In the genomic region with DNA sequence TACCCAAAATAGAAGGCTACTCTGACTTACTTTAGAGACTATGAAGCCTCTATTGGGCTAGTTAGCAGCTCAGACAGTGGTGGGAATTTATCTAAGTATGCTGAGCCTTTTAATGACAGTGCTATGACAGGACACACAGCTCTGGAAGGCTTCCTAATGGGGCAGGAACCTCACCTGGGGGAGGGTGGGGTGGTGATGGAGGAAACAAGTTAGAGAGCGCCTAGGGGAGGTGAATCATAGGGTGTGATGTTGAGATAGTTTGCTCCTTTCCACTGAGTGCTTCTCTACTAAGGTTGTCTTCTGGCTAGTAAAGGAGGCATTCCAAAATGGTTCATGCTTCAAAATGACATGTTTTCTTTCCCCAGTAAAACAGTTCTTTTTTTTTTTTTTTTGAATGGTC, we compare ENCODE assay signal across 1 cellular context.
TF ChIP-seq lines count a peak whose summit lies in the region.

No MANE protein-coding gene starts in this region.

TF ChIP-seq in H1, 55 proteins besides CTCF, POLR2A, EP300 and RAD21:
- TF ChIP-seq EZH2 (IDR thresholded peaks at IDR 0.05; ENCODE audit: low read depth, low read length, severe bottlenecking) (no peak), ASH2L (IDR thresholded peaks at IDR 0.05; ENCODE audit: low read length) (no peak), POLR2AphosphoS5 (IDR thresholded peaks at IDR 0.05; ENCODE audit: low read depth, low read length) (no peak), YY1 (IDR thresholded peaks at IDR 0.05; ENCODE audit: low read depth, low read length) (no peak), SIN3A (conservative IDR thresholded peaks at IDR 0.05 in 1 of 2, IDR thresholded peaks at IDR 0.05 in 1 of 2; ENCODE audit: low read depth in 1 of 2, low read length in 2 of 2) (no peak), CREB1 (IDR thresholded peaks at IDR 0.05) (no peak), SP2 (IDR thresholded peaks at IDR 0.05; ENCODE audit: low read length) (no peak), JUN (IDR thresholded peaks at IDR 0.05; ENCODE audit: low read depth, low read length) (no peak), CHD2 (IDR thresholded peaks at IDR 0.05; ENCODE audit: low read length) (no peak), SUZ12 (IDR thresholded peaks at IDR 0.05; ENCODE audit: low read length) (no peak), BCL11A (IDR thresholded peaks at IDR 0.05; ENCODE audit: low read depth in 2 of 2, low read length in 2 of 2) (no peak), SIRT6 (IDR thresholded peaks at IDR 0.05; ENCODE audit: low read length) (no peak), HDAC6 (IDR thresholded peaks at IDR 0.05; ENCODE audit: low read depth, low read length) (no peak), NRF1 (IDR thresholded peaks at IDR 0.05; ENCODE audit: low read depth, low read length) (no peak), RFX5 (IDR thresholded peaks at IDR 0.05; ENCODE audit: borderline replicate concordance, low read depth, low read length) (no peak), SP4 (IDR thresholded peaks at IDR 0.05; ENCODE audit: low read length) (no peak)
- TF ChIP-seq, protein P1, sequence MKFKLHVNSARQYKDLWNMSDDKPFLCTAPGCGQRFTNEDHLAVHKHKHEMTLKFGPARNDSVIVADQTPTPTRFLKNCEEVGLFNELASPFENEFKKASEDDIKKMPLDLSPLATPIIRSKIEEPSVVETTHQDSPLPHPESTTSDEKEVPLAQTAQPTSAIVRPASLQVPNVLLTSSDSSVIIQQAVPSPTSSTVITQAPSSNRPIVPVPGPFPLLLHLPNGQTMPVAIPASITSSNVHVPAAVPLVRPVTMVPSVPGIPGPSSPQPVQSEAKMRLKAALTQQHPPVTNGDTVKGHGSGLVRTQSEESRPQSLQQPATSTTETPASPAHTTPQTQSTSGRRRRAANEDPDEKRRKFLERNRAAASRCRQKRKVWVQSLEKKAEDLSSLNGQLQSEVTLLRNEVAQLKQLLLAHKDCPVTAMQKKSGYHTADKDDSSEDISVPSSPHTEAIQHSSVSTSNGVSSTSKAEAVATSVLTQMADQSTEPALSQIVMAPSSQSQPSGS (IDR thresholded peaks at IDR 0.05; ENCODE audit: low read length), result no peak
- TF ChIP-seq, protein P2, sequence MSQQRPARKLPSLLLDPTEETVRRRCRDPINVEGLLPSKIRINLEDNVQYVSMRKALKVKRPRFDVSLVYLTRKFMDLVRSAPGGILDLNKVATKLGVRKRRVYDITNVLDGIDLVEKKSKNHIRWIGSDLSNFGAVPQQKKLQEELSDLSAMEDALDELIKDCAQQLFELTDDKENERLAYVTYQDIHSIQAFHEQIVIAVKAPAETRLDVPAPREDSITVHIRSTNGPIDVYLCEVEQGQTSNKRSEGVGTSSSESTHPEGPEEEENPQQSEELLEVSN (IDR thresholded peaks at IDR 0.05), result no peak
- TF ChIP-seq, protein P3, sequence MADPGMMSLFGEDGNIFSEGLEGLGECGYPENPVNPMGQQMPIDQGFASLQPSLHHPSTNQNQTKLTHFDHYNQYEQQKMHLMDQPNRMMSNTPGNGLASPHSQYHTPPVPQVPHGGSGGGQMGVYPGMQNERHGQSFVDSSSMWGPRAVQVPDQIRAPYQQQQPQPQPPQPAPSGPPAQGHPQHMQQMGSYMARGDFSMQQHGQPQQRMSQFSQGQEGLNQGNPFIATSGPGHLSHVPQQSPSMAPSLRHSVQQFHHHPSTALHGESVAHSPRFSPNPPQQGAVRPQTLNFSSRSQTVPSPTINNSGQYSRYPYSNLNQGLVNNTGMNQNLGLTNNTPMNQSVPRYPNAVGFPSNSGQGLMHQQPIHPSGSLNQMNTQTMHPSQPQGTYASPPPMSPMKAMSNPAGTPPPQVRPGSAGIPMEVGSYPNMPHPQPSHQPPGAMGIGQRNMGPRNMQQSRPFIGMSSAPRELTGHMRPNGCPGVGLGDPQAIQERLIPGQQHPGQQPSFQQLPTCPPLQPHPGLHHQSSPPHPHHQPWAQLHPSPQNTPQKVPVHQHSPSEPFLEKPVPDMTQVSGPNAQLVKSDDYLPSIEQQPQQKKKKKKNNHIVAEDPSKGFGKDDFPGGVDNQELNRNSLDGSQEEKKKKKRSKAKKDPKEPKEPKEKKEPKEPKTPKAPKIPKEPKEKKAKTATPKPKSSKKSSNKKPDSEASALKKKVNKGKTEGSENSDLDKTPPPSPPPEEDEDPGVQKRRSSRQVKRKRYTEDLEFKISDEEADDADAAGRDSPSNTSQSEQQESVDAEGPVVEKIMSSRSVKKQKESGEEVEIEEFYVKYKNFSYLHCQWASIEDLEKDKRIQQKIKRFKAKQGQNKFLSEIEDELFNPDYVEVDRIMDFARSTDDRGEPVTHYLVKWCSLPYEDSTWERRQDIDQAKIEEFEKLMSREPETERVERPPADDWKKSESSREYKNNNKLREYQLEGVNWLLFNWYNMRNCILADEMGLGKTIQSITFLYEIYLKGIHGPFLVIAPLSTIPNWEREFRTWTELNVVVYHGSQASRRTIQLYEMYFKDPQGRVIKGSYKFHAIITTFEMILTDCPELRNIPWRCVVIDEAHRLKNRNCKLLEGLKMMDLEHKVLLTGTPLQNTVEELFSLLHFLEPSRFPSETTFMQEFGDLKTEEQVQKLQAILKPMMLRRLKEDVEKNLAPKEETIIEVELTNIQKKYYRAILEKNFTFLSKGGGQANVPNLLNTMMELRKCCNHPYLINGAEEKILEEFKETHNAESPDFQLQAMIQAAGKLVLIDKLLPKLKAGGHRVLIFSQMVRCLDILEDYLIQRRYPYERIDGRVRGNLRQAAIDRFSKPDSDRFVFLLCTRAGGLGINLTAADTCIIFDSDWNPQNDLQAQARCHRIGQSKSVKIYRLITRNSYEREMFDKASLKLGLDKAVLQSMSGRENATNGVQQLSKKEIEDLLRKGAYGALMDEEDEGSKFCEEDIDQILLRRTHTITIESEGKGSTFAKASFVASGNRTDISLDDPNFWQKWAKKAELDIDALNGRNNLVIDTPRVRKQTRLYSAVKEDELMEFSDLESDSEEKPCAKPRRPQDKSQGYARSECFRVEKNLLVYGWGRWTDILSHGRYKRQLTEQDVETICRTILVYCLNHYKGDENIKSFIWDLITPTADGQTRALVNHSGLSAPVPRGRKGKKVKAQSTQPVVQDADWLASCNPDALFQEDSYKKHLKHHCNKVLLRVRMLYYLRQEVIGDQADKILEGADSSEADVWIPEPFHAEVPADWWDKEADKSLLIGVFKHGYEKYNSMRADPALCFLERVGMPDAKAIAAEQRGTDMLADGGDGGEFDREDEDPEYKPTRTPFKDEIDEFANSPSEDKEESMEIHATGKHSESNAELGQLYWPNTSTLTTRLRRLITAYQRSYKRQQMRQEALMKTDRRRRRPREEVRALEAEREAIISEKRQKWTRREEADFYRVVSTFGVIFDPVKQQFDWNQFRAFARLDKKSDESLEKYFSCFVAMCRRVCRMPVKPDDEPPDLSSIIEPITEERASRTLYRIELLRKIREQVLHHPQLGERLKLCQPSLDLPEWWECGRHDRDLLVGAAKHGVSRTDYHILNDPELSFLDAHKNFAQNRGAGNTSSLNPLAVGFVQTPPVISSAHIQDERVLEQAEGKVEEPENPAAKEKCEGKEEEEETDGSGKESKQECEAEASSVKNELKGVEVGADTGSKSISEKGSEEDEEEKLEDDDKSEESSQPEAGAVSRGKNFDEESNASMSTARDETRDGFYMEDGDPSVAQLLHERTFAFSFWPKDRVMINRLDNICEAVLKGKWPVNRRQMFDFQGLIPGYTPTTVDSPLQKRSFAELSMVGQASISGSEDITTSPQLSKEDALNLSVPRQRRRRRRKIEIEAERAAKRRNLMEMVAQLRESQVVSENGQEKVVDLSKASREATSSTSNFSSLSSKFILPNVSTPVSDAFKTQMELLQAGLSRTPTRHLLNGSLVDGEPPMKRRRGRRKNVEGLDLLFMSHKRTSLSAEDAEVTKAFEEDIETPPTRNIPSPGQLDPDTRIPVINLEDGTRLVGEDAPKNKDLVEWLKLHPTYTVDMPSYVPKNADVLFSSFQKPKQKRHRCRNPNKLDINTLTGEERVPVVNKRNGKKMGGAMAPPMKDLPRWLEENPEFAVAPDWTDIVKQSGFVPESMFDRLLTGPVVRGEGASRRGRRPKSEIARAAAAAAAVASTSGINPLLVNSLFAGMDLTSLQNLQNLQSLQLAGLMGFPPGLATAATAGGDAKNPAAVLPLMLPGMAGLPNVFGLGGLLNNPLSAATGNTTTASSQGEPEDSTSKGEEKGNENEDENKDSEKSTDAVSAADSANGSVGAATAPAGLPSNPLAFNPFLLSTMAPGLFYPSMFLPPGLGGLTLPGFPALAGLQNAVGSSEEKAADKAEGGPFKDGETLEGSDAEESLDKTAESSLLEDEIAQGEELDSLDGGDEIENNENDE (IDR thresholded peaks at IDR 0.05; ENCODE audit: insufficient replicate concordance, low read length), result no peak
